22 cellular contexts compared by ENCODE assay signal in genomic region chr5:89200899-89201298, GRCh38.
"Had no signal": no experiment of that assay in that cellular context is flagged by ENCODE, and none has a peak within 500 bp of the region (broad histone marks: within the 10 kb centered on the region; RNA-seq: fewer than 3 reads in every experiment).

No MANE protein-coding gene starts in this region.

- H3K27ac ChIP-seq: RWPE1 had no signal

- H3K4me2 ChIP-seq: SK-N-SH had no signal

- H3K9me3 ChIP-seq: SK-N-SH had no signal

- DNase-seq: IMR-90, Karpas-422, KG1, MG63, NCI-H1092, NCI-H1105 treated with DMSO at 0.1 percent for 48 hours, NCI-H1417 treated with DMSO at 0.1 percent for 48 hours, NCI-H146, NCI-H1694 treated with DMSO at 0.1 percent for 48 hours, NCI-H1930, NCI-H2081, NCI-H2107, NCI-H2227 treated with DMSO at 0.1 percent for 48 hours, NCI-H524, NCI-H526 treated with DMSO at 0.1 percent for 48 hours, NCI-H748 treated with DMSO at 0.1 percent for 48 hours, SHP77, SK-N-SH, SW 1271 had no signal

- H3K9ac ChIP-seq: SK-N-SH had no signal

- H3K36me3 ChIP-seq: MG63 had no signal

- H3K27me3 ChIP-seq: MG63 had no signal

- ATAC-seq: HepG2, Panc1 had no signal

- FAIRE-seq: HepG2 had no signal

- H3K4me3 ChIP-seq: MG63 had no signal
